ENCODE assay signal across 25 cellular contexts in the genomic region with DNA sequence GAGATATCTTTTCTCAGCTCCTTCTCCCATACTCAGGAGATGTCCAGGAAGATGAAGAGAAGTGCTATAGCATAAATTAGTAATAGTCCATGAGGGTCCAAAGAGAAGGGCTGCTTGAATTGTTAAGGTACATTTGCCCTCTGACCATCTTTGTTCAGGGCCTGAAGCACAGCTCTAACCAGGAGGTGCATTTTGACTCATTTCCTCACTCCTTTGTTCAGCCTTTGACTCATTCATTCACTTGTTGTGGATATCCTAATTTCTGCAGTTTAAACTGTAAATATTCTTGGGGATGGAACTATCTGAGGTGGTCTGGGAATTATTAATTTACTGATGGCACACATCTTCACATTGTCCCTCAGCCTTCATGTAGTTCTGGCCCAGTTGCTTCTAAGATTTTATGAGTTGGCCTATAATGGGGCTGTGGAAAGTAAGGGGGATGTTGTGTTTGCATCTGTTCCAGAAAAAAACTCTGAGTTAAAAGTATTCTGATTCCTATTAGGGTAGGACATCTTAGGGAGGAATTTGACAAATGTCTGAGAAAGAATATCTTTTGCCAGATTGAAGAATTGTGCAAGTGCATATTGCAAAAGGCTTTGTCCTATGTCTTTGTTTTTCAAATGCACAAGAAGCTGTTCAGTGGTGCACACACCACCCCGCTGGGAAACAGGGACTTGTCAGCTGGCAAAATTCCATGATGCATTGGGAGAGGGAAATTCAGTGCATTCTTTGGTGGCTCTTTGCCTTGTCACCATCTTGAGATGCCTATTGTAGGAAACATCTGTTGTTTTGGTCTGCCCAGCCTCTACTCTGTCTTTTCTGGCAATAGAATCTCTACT. TPM values are rescaled to one million over a fixed set of nuclear protein-coding genes. Genes with fewer than 3 reads are reported as not detected.
DNase-seq lines count a peak whose midpoint lies in the region; ATAC-seq, FAIRE-seq and TF ChIP-seq lines count a peak whose summit lies in the region.
"Had no signal": no experiment of that assay in that cellular context is flagged by ENCODE, and none has a peak within 500 bp of the region (broad histone marks: within the 10 kb centered on the region; RNA-seq: fewer than 3 reads in every experiment).

No MANE protein-coding gene starts in this region.

- no peak overlapping the region for H3K9ac ChIP-seq in mammary epithelial cell (ENCODE audit: insufficient read depth, low read length)

- no peak for TF ChIP-seq EP300 in gastroesophageal sphincter (IDR thresholded peaks at IDR 0.05)

- TF ChIP-seq CTCF in mammary epithelial cell (conservative IDR thresholded peaks at IDR 0.05 in 1 of 2, IDR thresholded peaks at IDR 0.05 in 1 of 2; ENCODE audit: extremely low read depth in 1 of 2, insufficient read depth in 1 of 2, low read depth in 1 of 2, low read length in 2 of 2) = no peak
- TF ChIP-seq CTCF in gastroesophageal sphincter (IDR thresholded peaks at IDR 0.05) = no peak

- H3K4me1 ChIP-seq in mammary epithelial cell (ENCODE audit: insufficient read depth, low read length) (peaks cover 19% of the 10 kb centered on the region), gastroesophageal sphincter (no peaks in the 10 kb centered on the region)
- H3K4me1 ChIP-seq: prostate gland had no signal

- dilution Hi-C loops in mammary epithelial cell (cut with HindIII; ENCODE audit: low sequenced_read_pairs) = no loop called here

- DNase-seq in Right ventricle myocardium superior (peak; percentile 44), Right ventricle myocardium inferior (ENCODE audit: missing footprints) (no peak), mammary epithelial cell (no peak), frontal cortex (ENCODE audit: low spot score in 2 of 2) (no peak), NCI-H748 treated with DMSO at 0.1 percent for 48 hours (lab: John Stamatoyannopoulos, UW) (no peak)
- DNase-seq in activated CD4-positive, alpha-beta T cell treated with anti-CD3 and anti-CD28 coated beads, Interleukin-2, amount 50 U/mL, for 4 hours = no peak
- DNase-seq: activated naive CD8-positive, alpha-beta T cell treated with anti-CD3 and anti-CD28 coated beads, Interleukin-2, amount 50 U/mL, for 24 hours; effector memory CD8-positive, alpha-beta T cell; glutamatergic neuron; mesenchymal stem cell; NCI-H1436; NCI-H2227 treated with DMSO at 0.1 percent for 48 hours; SIG-M5; stimulated activated CD4-positive, alpha-beta T cell treated with anti-CD3 and anti-CD28 coated beads, Interleukin-12 subunit alpha, Interleukin-12 subunit beta, amount 100 ng/mL, for 4 hours; trophoblast cell; WERI-Rb-1 had no signal

- H3K79me2 ChIP-seq in mammary epithelial cell (ENCODE audit: insufficient read depth, low read length) = no peaks in the 10 kb centered on the region

- H3K36me3 ChIP-seq in mammary epithelial cell (ENCODE audit: insufficient read depth, low read length) (no peaks in the 10 kb centered on the region), gastroesophageal sphincter (no peaks in the 10 kb centered on the region)
- H3K36me3 ChIP-seq: prostate gland, WERI-Rb-1 had no signal

- 14% methylated on average over 1 of the region's 1 CpG for WGBS in mammary epithelial cell (ENCODE audit: low coverage, missing lambda C conversion rate)
- WGBS in gastroesophageal sphincter (ENCODE audit: low coverage in 1 of 2), 2 donors = 23 to 50% methylated on average over 1 of the region's 1 CpG

- CTCF ChIA-PET in mammary epithelial cell (lab: Charles Lee; ENCODE audit: low non-redundant PET) = no interaction called here

- no peaks in the 10 kb centered on the region for H4K20me1 ChIP-seq in mammary epithelial cell (ENCODE audit: insufficient read depth, low read length)

- H3K27me3 ChIP-seq in mammary epithelial cell (ENCODE audit: insufficient read depth, low read length) (no peaks in the 10 kb centered on the region), gastroesophageal sphincter (no peaks in the 10 kb centered on the region)

- no peak overlapping the region for H3K4me3 ChIP-seq in mammary epithelial cell (replicated peaks in 1 of 3; ENCODE audit: insufficient read depth in 1 of 3, low read depth in 2 of 3, low read length in 3 of 3)
- no peak overlapping the region for H3K4me3 ChIP-seq in gastroesophageal sphincter
- H3K4me3 ChIP-seq: prostate gland had no signal

- in situ Hi-C loops in mammary epithelial cell (cut with MboI; ENCODE audit: low sequenced_read_pairs in 2 of 2) = no loop called here

- BruUV-seq in mammary epithelial cell (replicated peaks; lab: Mats Ljungman, UMichigan) = no TSS peak

- no peak for TF ChIP-seq POLR2A in gastroesophageal sphincter (IDR thresholded peaks at IDR 0.05)

- H3K4me2 ChIP-seq in mammary epithelial cell (ENCODE audit: insufficient read depth, low read depth, low read length) = no peak overlapping the region

- ATAC-seq in Right ventricle myocardium superior (ENCODE audit: poor library complexity) = peak; percentile 51
- ATAC-seq in Right ventricle myocardium inferior = no peak
- peak; percentile 31 for ATAC-seq in gastroesophageal sphincter
- ATAC-seq in GM21619 (IDR thresholded peaks at IDR 0.05; ENCODE audit: unreplicated experiment) = no peak
- ATAC-seq: activated naive CD8-positive, alpha-beta T cell treated with anti-CD3 and anti-CD28 coated beads, Interleukin-2, amount 50 U/mL, for 24 hours; effector memory CD8-positive, alpha-beta T cell; natural killer cell treated with Interleukin-12 subunit alpha and Interleukin-12 subunit beta and Interleukin-15 and Interleukin-18, amount 100 ng/mL, for 72 hours; stimulated activated effector memory CD8-positive, alpha-beta T cell treated with anti-CD3 and anti-CD28 coated beads, Interleukin-12 subunit alpha, Interleukin-12 subunit beta, amount 100 ng/mL, for 72 hours had no signal

- H3K27ac ChIP-seq in mammary epithelial cell (ENCODE audit: insufficient read depth, low read depth, low read length) (no peak overlapping the region), gastroesophageal sphincter (no peak overlapping the region)
- H3K27ac ChIP-seq: prostate gland, WERI-Rb-1 had no signal

- no peak for FAIRE-seq in frontal cortex (lab: Jason Lieb, UNC)
- FAIRE-seq: A204.1, GM18507, H54 had no signal

- intact Hi-C loops in Right ventricle myocardium superior (cut with DNase I) (no loop called here), Right ventricle myocardium inferior (cut with DNase I) (no loop called here), mammary epithelial cell (cut with micrococcal nuclease) (no loop called here)

- H3K9me3 ChIP-seq in mammary epithelial cell (replicated peaks; ENCODE audit: insufficient read depth, low read length) (no peaks in the 10 kb centered on the region), gastroesophageal sphincter (peaks cover 0 to 30% (median 0%) of the 10 kb centered on the region in 3 donors)
- H3K9me3 ChIP-seq: prostate gland had no signal

- H2AFZ ChIP-seq in mammary epithelial cell (ENCODE audit: low read depth, low read length) = peak overlapping the region; percentile 8

RNA-seq across cellular contexts. Expression of a gene that starts 22.1 kb away (rescaled TPM):
- total RNA-seq in Right ventricle myocardium superior = 1.8 TPM
- 1.2 TPM for total RNA-seq in Right ventricle myocardium inferior
- 10 to 100 TPM; 22.3 to 44.9 TPM for total RNA-seq in mammary epithelial cell
- 10.6 TPM for polyA plus RNA-seq in mammary epithelial cell
- polyA minus RNA-seq in mammary epithelial cell = 7.0 TPM
- total RNA-seq in gastroesophageal sphincter = 10 to 100 TPM in 1 of 4 donors, under 1 TPM in 2, not detected in 1; 0.19 to 11.8 (median 0.31) TPM
- total RNA-seq in frontal cortex = 12.2 TPM
- total RNA-seq: activated T-helper 1 cell treated with anti-CD3 and anti-CD28 coated beads, Interleukin-12 subunit alpha, Interleukin-12 subunit beta, Interleukin-2, Interleukin-4 antibody, amounts not matched to agents 30 ng/mL and 10 ng/mL and 1 ng/mL, durations not matched to agents 14 hours and 24 hours and 36 hours; natural killer cell treated with Interleukin-12 subunit alpha and Interleukin-12 subunit beta and Interleukin-15 and Interleukin-18, amount 100 ng/mL, for 72 hours had no signal

Comparison
In these comparisons a context has a peak if more than half of its experiments do, and no peak if none do; other contexts are left out.
1. ATAC-seq: peak in Right ventricle myocardium superior (single experiment) and gastroesophageal sphincter (single experiment); none in Right ventricle myocardium inferior (single experiment) and GM21619 (single experiment).